ENCODE assay signal across 9 cellular contexts in genomic region chr2:201257941-201258665, GRCh38. TPM values are rescaled to one million over a fixed set of nuclear protein-coding genes. Genes with fewer than 3 reads are reported as not detected.
DNase-seq lines count a peak whose midpoint lies in the region; ATAC-seq and TF ChIP-seq lines count a peak whose summit lies in the region.
"Had no signal": no experiment of that assay in that cellular context is flagged by ENCODE, and none has a peak within 500 bp of the region (broad histone marks: within the 10 kb centered on the region; RNA-seq: fewer than 3 reads in every experiment).

No MANE protein-coding gene starts in this region.

- H3K4me3 ChIP-seq in fibroblast of mammary gland (ENCODE audit: control insufficient read depth, low read depth, low read length) = peak overlapping the region; percentile 83
- H3K4me3 ChIP-seq in neuron (ENCODE audit: low read length) = peak overlapping the region; percentile 80
- H3K4me3 ChIP-seq: HAP-1 had no signal

- H3K4me3 Mint-ChIP-seq in activated T-cell treated with anti-CD3 and anti-CD28 coated beads, Interleukin-2, amount 50 U/mL, for 72 hours = peak overlapping the region; percentile 95 to 98

- DNase-seq in AG08396 (ENCODE audit: low spot score) (peak; percentile 56), fibroblast of mammary gland (ENCODE audit: low read depth) (peak; percentile 84), substantia nigra (lab: John Stamatoyannopoulos, UW) (peak in 2 of 49 donors; percentile 14 to 25)
- peak; percentile 91 to 96 for DNase-seq in activated T-cell treated with anti-CD3 and anti-CD28 coated beads, Interleukin-2, amount 50 U/mL, for 72 hours

- H3K4me1 Mint-ChIP-seq in activated T-cell treated with anti-CD3 and anti-CD28 coated beads, Interleukin-2, amount 50 U/mL, for 72 hours (ENCODE audit: low read depth) = peaks cover 90% of the 10 kb centered on the region

- H3K27me3 ChIP-seq in neuron (ENCODE audit: insufficient read depth, low read length) = no peaks in the 10 kb centered on the region

- H3K27me3 Mint-ChIP-seq in activated T-cell treated with anti-CD3 and anti-CD28 coated beads, Interleukin-2, amount 50 U/mL, for 72 hours (ENCODE audit: low read depth) = no peaks in the 10 kb centered on the region

- peak overlapping the region; percentile 76 for H3K27ac ChIP-seq in substantia nigra (ENCODE audit: low read depth, low read length, poor library complexity, severe bottlenecking)

- no peaks in the 10 kb centered on the region for H3K36me3 ChIP-seq in neuron (ENCODE audit: insufficient read depth, low read length)
- H3K36me3 ChIP-seq: HAP-1 had no signal

- H3K27ac Mint-ChIP-seq in activated T-cell treated with anti-CD3 and anti-CD28 coated beads, Interleukin-2, amount 50 U/mL, for 72 hours = peak overlapping the region; percentile 98

- H2AFZ ChIP-seq in neuron (ENCODE audit: low read depth, low read length) = peak overlapping the region; percentile 99

- H3K9me3 Mint-ChIP-seq in activated T-cell treated with anti-CD3 and anti-CD28 coated beads, Interleukin-2, amount 50 U/mL, for 72 hours = no peaks in the 10 kb centered on the region

- peaks cover 3% of the 10 kb centered on the region for H3K4me1 ChIP-seq in neuron (ENCODE audit: insufficient read depth, low read length)

- H3K36me3 Mint-ChIP-seq in activated T-cell treated with anti-CD3 and anti-CD28 coated beads, Interleukin-2, amount 50 U/mL, for 72 hours (ENCODE audit: insufficient read depth in 2 of 2) = peaks cover 14 to 23% of the 10 kb centered on the region in 2 donors

- no peaks in the 10 kb centered on the region for H3K9me3 ChIP-seq in neuron (ENCODE audit: low read length)
- H3K9me3 ChIP-seq: HAP-1 had no signal

- TF ChIP-seq CTCF in fibroblast of mammary gland (conservative IDR thresholded peaks at IDR 0.05; ENCODE audit: control insufficient read depth, insufficient read depth, low read depth, low read length) = peak; percentile 17

- ATAC-seq in GM19023 (IDR thresholded peaks at IDR 0.05; ENCODE audit: unreplicated experiment) (peak; percentile 71), HG03280 (IDR thresholded peaks at IDR 0.05; ENCODE audit: unreplicated experiment) (peak; percentile 65)
- peak; percentile 70 to 73 for ATAC-seq in activated T-cell treated with anti-CD3 and anti-CD28 coated beads, Interleukin-2, amount 50 U/mL, for 72 hours (replicated peaks in 1 of 2)

TF ChIP-seq in PFSK-1, 5 proteins besides CTCF, POLR2A, EP300 and RAD21:
- TF ChIP-seq POLR2AphosphoS5 (IDR thresholded peaks at IDR 0.05; ENCODE audit: low read depth, low read length) (peak; percentile 48; the same call in 1 of the 2 replicates), TAF1 (IDR thresholded peaks at IDR 0.05; ENCODE audit: borderline replicate concordance, insufficient read depth, low read length) (no peak), SIN3A (IDR thresholded peaks at IDR 0.05; ENCODE audit: borderline replicate concordance, insufficient read depth, low read length) (peak; percentile 63; the same call in 1 of the 2 replicates), FOXP2 (optimal IDR thresholded peaks at IDR 0.05; ENCODE audit: borderline replicate concordance, extremely low read depth, extremely low read length, insufficient read depth) (no peak)
- TF ChIP-seq, protein P1, sequence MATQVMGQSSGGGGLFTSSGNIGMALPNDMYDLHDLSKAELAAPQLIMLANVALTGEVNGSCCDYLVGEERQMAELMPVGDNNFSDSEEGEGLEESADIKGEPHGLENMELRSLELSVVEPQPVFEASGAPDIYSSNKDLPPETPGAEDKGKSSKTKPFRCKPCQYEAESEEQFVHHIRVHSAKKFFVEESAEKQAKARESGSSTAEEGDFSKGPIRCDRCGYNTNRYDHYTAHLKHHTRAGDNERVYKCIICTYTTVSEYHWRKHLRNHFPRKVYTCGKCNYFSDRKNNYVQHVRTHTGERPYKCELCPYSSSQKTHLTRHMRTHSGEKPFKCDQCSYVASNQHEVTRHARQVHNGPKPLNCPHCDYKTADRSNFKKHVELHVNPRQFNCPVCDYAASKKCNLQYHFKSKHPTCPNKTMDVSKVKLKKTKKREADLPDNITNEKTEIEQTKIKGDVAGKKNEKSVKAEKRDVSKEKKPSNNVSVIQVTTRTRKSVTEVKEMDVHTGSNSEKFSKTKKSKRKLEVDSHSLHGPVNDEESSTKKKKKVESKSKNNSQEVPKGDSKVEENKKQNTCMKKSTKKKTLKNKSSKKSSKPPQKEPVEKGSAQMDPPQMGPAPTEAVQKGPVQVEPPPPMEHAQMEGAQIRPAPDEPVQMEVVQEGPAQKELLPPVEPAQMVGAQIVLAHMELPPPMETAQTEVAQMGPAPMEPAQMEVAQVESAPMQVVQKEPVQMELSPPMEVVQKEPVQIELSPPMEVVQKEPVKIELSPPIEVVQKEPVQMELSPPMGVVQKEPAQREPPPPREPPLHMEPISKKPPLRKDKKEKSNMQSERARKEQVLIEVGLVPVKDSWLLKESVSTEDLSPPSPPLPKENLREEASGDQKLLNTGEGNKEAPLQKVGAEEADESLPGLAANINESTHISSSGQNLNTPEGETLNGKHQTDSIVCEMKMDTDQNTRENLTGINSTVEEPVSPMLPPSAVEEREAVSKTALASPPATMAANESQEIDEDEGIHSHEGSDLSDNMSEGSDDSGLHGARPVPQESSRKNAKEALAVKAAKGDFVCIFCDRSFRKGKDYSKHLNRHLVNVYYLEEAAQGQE (IDR thresholded peaks at IDR 0.05; ENCODE audit: insufficient read depth in 1 of 2, low read depth in 2 of 2, low read length in 2 of 2) = peak in 1 of 2 experiments; percentile 8; a peak in 1 of 4 replicates

RNA-seq across cellular contexts. Expression of gene CASP8, which starts 2.2 kb away (rescaled TPM):
- 9.9 TPM for polyA plus RNA-seq in PFSK-1 (2012; ENCODE audit: insufficient read length, low read depth)
- total RNA-seq in activated T-cell treated with anti-CD3 and anti-CD28 coated beads, Interleukin-2, amount 50 U/mL, for 72 hours = 10 to 100 TPM; 45.0 to 78.7 TPM
